In the genomic region with DNA sequence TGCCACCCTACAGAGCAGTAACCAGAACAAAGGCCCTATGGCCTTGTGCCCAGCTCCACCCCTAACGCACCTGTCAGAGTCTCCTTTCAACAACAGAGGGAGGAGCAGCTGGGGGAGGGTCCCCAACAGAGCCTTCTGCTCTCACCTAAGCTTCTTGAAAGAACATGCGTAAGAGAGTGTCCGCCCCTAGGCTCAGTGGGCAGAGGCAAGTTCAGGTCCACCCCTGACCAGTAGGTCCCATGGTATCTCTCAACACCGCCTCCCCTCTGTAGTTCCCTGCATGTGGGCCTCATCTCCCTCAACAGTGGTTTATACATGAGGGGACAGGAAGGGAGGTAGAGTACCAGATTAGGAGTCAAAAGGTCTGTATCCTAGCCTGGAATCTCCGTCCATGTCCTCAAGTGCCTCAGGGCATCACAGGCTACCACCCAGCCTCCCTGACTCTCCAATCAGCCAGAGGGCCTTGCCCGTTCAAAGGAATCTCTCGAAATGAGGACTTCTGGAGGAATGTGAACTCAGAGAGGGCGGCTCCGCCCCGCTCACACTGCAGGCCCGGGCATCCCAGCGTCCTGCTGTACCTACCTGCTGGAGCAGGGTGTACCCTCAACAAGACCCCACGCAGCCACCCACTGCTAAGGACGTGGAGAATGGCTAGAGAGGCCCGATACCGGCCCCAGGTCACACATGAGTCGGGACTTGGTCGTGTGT, we compare ENCODE assay signal across 8 cellular contexts. TPM values are rescaled to one million over a fixed set of nuclear protein-coding genes. Genes with fewer than 3 reads are reported as not detected.
DNase-seq lines count a peak whose midpoint lies in the region; ATAC-seq and TF ChIP-seq lines count a peak whose summit lies in the region.

No MANE protein-coding gene starts in this region.

- no TSS peak for BruUV-seq in OCI-LY7 (replicated peaks; lab: Mats Ljungman, UMichigan)

- no peaks in the 10 kb centered on the region for H4K20me1 ChIP-seq in OCI-LY7 (ENCODE audit: insufficient read depth, low read length)

- peak overlapping the region; percentile 64 for H3K27ac ChIP-seq in OCI-LY7 (ENCODE audit: low read depth, low read length, poor library complexity, severe bottlenecking)
- peak overlapping the region in 1 of 2 donors; percentile 88 for H3K27ac ChIP-seq in lung (ENCODE audit: low read depth in 1 of 2, low read length in 1 of 2)
- H3K27ac ChIP-seq in vagina = peak overlapping the region; percentile 80

- peaks cover 9% of the 10 kb centered on the region for H3K4me1 ChIP-seq in OCI-LY7 (ENCODE audit: insufficient read depth, low read length, poor library complexity, severe bottlenecking)
- peaks cover 0 to 5% of the 10 kb centered on the region in 2 donors for H3K4me1 ChIP-seq in lung (ENCODE audit: control insufficient read depth in 2 of 2, insufficient read depth in 2 of 2, low read length in 2 of 2)
- H3K4me1 ChIP-seq in vagina = peaks cover 11% of the 10 kb centered on the region

- no peaks in the 10 kb centered on the region for H3K27me3 ChIP-seq in lung (ENCODE audit: control insufficient read depth, insufficient read depth)
- H3K27me3 ChIP-seq in vagina = no peaks in the 10 kb centered on the region

- H3K36me3 ChIP-seq in OCI-LY7 (ENCODE audit: insufficient read depth, low read length) (peaks cover 32% of the 10 kb centered on the region), lung (ENCODE audit: control insufficient read depth in 2 of 2, insufficient read depth in 2 of 2, low read length in 2 of 2) (no peaks in the 10 kb centered on the region), vagina (no peaks in the 10 kb centered on the region)

- intact Hi-C loops in OCI-LY7 (cut with micrococcal nuclease; ENCODE audit: unreplicated experiment) (loop anchor here (1.0 to 5.0 kb wide), 4 partner anchors 45 to 184 kb away; a partner anchor contains a TSS), vagina (cut with DNase I) (no loop called here)

- 18 to 25% methylated on average over 18 of the region's 18 CpGs for WGBS in lung, 2 donors

- H3K4me2 ChIP-seq in OCI-LY7 (ENCODE audit: low read length) = peak overlapping the region; percentile 92

- TF ChIP-seq POLR2A in vagina (IDR thresholded peaks at IDR 0.05) = no peak

- POLR2A ChIA-PET in OCI-LY7 (lab: Charles Lee) = interaction anchor here (1.0 kb wide), 1 partner anchor 97 kb away, joined by 4 read pairs; a partner anchor contains a TSS

- H2AFZ ChIP-seq in OCI-LY7 (ENCODE audit: low read length) = peak overlapping the region; percentile 67; the same call in 1 of the 2 replicates

- no peaks in the 10 kb centered on the region for H3K9me3 ChIP-seq in OCI-LY7 (ENCODE audit: low read length)
- no peaks in the 10 kb centered on the region for H3K9me3 ChIP-seq in lung (ENCODE audit: control insufficient read depth in 2 of 2, insufficient read depth in 1 of 2, low read length in 1 of 2)
- H3K9me3 ChIP-seq in vagina = no peaks in the 10 kb centered on the region

- peaks cover 17% of the 10 kb centered on the region; the same call in 1 of the 2 replicates for H3K79me2 ChIP-seq in OCI-LY7 (ENCODE audit: insufficient read depth, low read depth, low read length)

- TF ChIP-seq CTCF in OCI-LY7 (conservative IDR thresholded peaks at IDR 0.05; ENCODE audit: low read length) (peak; percentile 34; the same call in 1 of the 2 replicates), choroid plexus epithelial cell (conservative IDR thresholded peaks at IDR 0.05; ENCODE audit: low read depth, low read length) (peak; percentile 3), lung (IDR thresholded peaks at IDR 0.05; ENCODE audit: control extremely low read depth, extremely low read depth) (no peak), vagina (IDR thresholded peaks at IDR 0.05) (no peak)

- peak; percentile 23 for ATAC-seq in HG03432 (IDR thresholded peaks at IDR 0.05; ENCODE audit: unreplicated experiment)
- no peak for ATAC-seq in lung (ENCODE audit: insufficient read depth, low FRiP score)

- CTCF ChIA-PET in OCI-LY7 (lab: Charles Lee; ENCODE audit: unreplicated experiment) = interaction anchor here (0.6 to 0.9 kb wide), 2 partner anchors 11 to 14 kb away, joined by 3 read pairs; no protein-coding TSS in a partner anchor

- H3K4me3 ChIP-seq in OCI-LY7 (ENCODE audit: low read depth, low read length, poor library complexity, severe bottlenecking) (peak overlapping the region; percentile 93), choroid plexus epithelial cell (ENCODE audit: low read depth, low read length) (peak overlapping the region; percentile 82), lung (peak overlapping the region; percentile 44), vagina (peak overlapping the region; percentile 52 to 67)

- peak; percentile 17 for DNase-seq in stimulated activated CD4-positive, alpha-beta T cell treated with anti-CD3 and anti-CD28 coated beads, Interleukin-1b, Interleukin-23, amount 100 ng/mL, for 48 hours
- no peak for DNase-seq in stimulated activated CD4-positive, alpha-beta T cell treated with anti-CD3 and anti-CD28 coated beads, Interleukin-4, amount 100 ng/mL, for 4 hours
- DNase-seq in OCI-LY7 (ENCODE audit: low spot score) (peak; percentile 47), choroid plexus epithelial cell (ENCODE audit: low read depth) (peak; percentile 18), lung (ENCODE audit: low spot score) (no peak), vagina (ENCODE audit: extremely low spot score in 2 of 2) (no peak), GM19238 (ENCODE audit: insufficient read length, low spot score) (no peak)

- no peaks in the 10 kb centered on the region for H3K9me2 ChIP-seq in OCI-LY7 (ENCODE audit: insufficient read depth, low read length)

RNA-seq across cellular contexts. Expression of a gene that starts 0.7 kb away (rescaled TPM):
- 34.5 and 40.0 TPM in 2 replicates for total RNA-seq in OCI-LY7 (2014; rRNA removed; shearing (Covaris generic))
- total RNA-seq in OCI-LY7 (2022) (41.0 and 46.2 TPM in 2 replicates), lung (1 to 10 TPM; 3.9 to 5.4 TPM), vagina (0.74 TPM)
- polyA plus RNA-seq in lung = 1 to 10 TPM; 2.3 to 4.1 TPM

RNA-seq across cellular contexts. Expression of a gene that starts 44.4 kb away (rescaled TPM):
- 24.5 and 34.4 TPM in 2 replicates for total RNA-seq in OCI-LY7 (2014; rRNA removed; shearing (Covaris generic))
- total RNA-seq in OCI-LY7 (2022) = 43.3 and 43.6 TPM in 2 replicates
- 10 to 100 TPM; 38.7 to 85.1 TPM for total RNA-seq in lung
- polyA plus RNA-seq in lung = 10 to 100 TPM; 56.8 to 57.6 TPM
- total RNA-seq in vagina = 41.5 TPM

Comparison
In these comparisons a context has a peak if more than half of its experiments do, and no peak if none do; other contexts are left out.
1. DNase-seq: peak in stimulated activated CD4-positive, alpha-beta T cell treated with anti-CD3 and anti-CD28 coated beads, Interleukin-1b, Interleukin-23, amount 100 ng/mL, for 48 hours (single experiment), OCI-LY7 (single experiment) and choroid plexus epithelial cell (single experiment); none in stimulated activated CD4-positive, alpha-beta T cell treated with anti-CD3 and anti-CD28 coated beads, Interleukin-4, amount 100 ng/mL, for 4 hours (0 of 2), lung (single experiment), vagina (0 of 2) and GM19238 (single experiment).
2. CTCF ChIP-seq: peak in OCI-LY7 (single experiment) and choroid plexus epithelial cell (single experiment); none in lung (single experiment) and vagina (0 of 3).
3. RNA of a gene that starts 0.7 kb away (total RNA-seq): 34.5 to 46.2 TPM in OCI-LY7; 3.9 to 5.4 TPM in lung and 0.74 TPM in vagina (single experiment); every median in the first group is over 4 times any median in the second.
4. Peak in every context shown above with its lines, with median percentiles within 50 percentile points of each other: H3K4me3 ChIP-seq.